In the genomic region with DNA sequence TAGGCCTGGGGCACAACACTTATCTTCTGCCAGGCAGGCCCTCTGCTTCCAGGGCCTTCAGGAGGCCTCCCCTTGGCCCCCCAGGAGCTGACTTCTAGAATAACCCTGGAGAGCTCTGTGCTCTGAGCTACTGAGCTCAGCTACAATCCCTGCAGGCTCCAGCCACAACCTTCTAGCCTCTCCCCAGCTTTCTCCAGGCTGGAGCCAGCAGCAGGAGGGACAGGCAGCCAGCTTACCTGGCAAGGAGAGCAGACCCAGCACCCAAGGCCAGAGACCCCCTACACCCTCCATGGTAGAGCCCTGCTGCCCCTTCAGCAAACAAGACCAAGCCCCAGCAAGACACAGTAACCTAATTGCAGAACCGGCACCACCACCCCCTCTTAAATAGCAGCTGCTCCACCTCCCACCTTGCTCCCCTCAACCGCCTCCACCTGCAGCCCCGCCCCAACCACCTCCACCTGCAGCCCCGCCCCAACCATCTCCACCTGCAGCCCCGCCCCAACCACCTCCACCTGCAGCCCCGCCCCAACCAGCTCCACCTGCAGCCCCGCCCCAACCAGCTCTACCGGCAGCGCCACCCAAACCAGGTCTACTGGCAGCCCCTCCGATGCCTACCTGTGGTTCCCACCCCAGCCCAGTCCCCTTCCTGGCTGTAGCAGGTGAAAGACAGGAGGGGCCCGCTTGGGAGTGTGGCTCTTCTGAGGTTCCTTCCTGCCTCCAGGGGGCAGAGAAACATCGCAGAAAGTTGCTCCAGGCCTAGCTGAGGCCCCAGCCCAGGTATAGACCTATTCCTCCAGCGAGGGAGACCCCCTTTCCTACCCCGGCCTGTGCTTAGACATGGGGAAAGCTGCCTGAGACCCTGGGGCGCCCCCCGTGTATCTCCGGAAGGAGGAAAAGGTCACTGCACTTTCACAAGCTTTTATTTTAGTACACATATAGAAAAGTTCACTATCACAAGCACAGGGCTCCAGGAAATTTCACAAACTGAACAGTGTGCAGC, we compare ENCODE assay signal across 8 cellular contexts. TPM values are rescaled to one million over a fixed set of nuclear protein-coding genes. Genes with fewer than 3 reads are reported as not detected.
DNase-seq lines count a peak whose midpoint lies in the region; ATAC-seq and TF ChIP-seq lines count a peak whose summit lies in the region.

A gene (minus strand): TSS at position 357 of the 1,000 bp plus-strand sequence. CDS start 66 bp downstream, at position 291.

- 3% methylated on average over 12 of the region's 17 CpGs for WGBS in mesenchymal stem cell

- H4K91ac ChIP-seq in mesenchymal stem cell (ENCODE audit: low read length) = no peak within 1 kb of the TSS

- H3K36me3 ChIP-seq in mesenchymal stem cell (ENCODE audit: control insufficient read depth in 1 of 2, insufficient read depth in 2 of 2, low read depth in 1 of 2, low read length in 2 of 2) (no peaks in the 10 kb centered on the region), vagina (no peaks in the 10 kb centered on the region)

- CTCF ChIA-PET in AG04450 (lab: Charles Lee) = interaction anchor here (0.6 to 5.3 kb wide), 12 partner anchors 9 to 372 kb away, joined by 3 to 54 read pairs (median 3); no protein-coding TSS in a partner anchor
- CTCF ChIA-PET in activated CD4-positive, alpha-beta T cell treated with anti-CD3 and anti-CD28 coated beads for 36 hours (lab: Charles Lee) = interaction anchor here (0.6 to 17.4 kb wide), 39 partner anchors 8 to 609 kb away, joined by 3 to 347 read pairs (median 4); no protein-coding TSS in a partner anchor

- DNase-seq in AG04450 (ENCODE audit: low read depth, low spot score) (no peak), GM13977 (ENCODE audit: low spot score) (peak; percentile 83), NAMALWA (ENCODE audit: low spot score) (peak; percentile 71), mesenchymal stem cell (peak; percentile 32), vagina (ENCODE audit: extremely low spot score in 2 of 2) (no peak)
- DNase-seq in activated CD4-positive, alpha-beta T cell treated with anti-CD3 and anti-CD28 coated beads for 36 hours = peak; percentile 82
- peak; percentile 59 for DNase-seq in effector CD4-positive, alpha-beta T cell

- H3K9me3 ChIP-seq in AG04450 (ENCODE audit: control insufficient read depth, insufficient read depth, low read length) (no peaks in the 10 kb centered on the region), mesenchymal stem cell (ENCODE audit: control insufficient read depth, low read length) (no peaks in the 10 kb centered on the region), vagina (no peaks in the 10 kb centered on the region)

- no peak within 1 kb of the TSS for H3K4me2 ChIP-seq in mesenchymal stem cell (ENCODE audit: low read length, poor library complexity, severe bottlenecking)

- TF ChIP-seq CTCF in AG04450 (IDR thresholded peaks at IDR 0.05; ENCODE audit: low read depth, low read length) = peak; percentile 73
- peak; percentile 76 for TF ChIP-seq CTCF in GM13977 (IDR thresholded peaks at IDR 0.05; ENCODE audit: extremely low read depth, insufficient read depth, missing control alignments)
- peak in 2 of 3 experiments; percentile 28 to 47 for TF ChIP-seq CTCF in vagina (IDR thresholded peaks at IDR 0.05)

- H3K14ac ChIP-seq in mesenchymal stem cell (ENCODE audit: low read length in 2 of 2) = no peak within 1 kb of the TSS

- H3K4me3 Mint-ChIP-seq in activated CD4-positive, alpha-beta T cell treated with anti-CD3 and anti-CD28 coated beads for 36 hours = no peak within 1 kb of the TSS

- H4K8ac ChIP-seq in mesenchymal stem cell (ENCODE audit: low read length) = no peak within 1 kb of the TSS

- H3K27me3 Mint-ChIP-seq in activated CD4-positive, alpha-beta T cell treated with anti-CD3 and anti-CD28 coated beads for 36 hours = no peaks in the 10 kb centered on the region

- no peak within 1 kb of the TSS for H2BK12ac ChIP-seq in mesenchymal stem cell (ENCODE audit: low read length in 2 of 2)

- H3K23ac ChIP-seq in mesenchymal stem cell (ENCODE audit: low read length in 2 of 2) = no peak within 1 kb of the TSS

- no peaks in the 10 kb centered on the region for H3K9me3 Mint-ChIP-seq in activated CD4-positive, alpha-beta T cell treated with anti-CD3 and anti-CD28 coated beads for 36 hours (ENCODE audit: low read depth)

- no peak within 1 kb of the TSS for H2BK5ac ChIP-seq in mesenchymal stem cell (ENCODE audit: low read depth, low read length, poor library complexity, severe bottlenecking)

- no peaks in the 10 kb centered on the region for H3K79me1 ChIP-seq in mesenchymal stem cell (replicated peaks; ENCODE audit: low read length, poor library complexity, severe bottlenecking)

- H3K27ac Mint-ChIP-seq in activated CD4-positive, alpha-beta T cell treated with anti-CD3 and anti-CD28 coated beads for 36 hours = no peak within 1 kb of the TSS

- H2AFZ ChIP-seq in mesenchymal stem cell (ENCODE audit: low read depth, low read length) = no peak within 1 kb of the TSS

- H3K18ac ChIP-seq in mesenchymal stem cell (ENCODE audit: low read depth in 1 of 2, low read length in 2 of 2) = no peak within 1 kb of the TSS

- H3K9ac ChIP-seq in mesenchymal stem cell (ENCODE audit: low read length) = no peak within 1 kb of the TSS

- H3K4me1 ChIP-seq in mesenchymal stem cell (ENCODE audit: control insufficient read depth, insufficient read depth, low read depth, low read length) = no peaks in the 10 kb centered on the region
- peaks cover 5% of the 10 kb centered on the region for H3K4me1 ChIP-seq in vagina

- POLR2A ChIA-PET in AG04450 (lab: Yijun Ruan, JAX) = interaction anchor here (0.7 to 1.0 kb wide), 2 partner anchors 108 to 128 kb away, joined by 3 to 4 read pairs; no protein-coding TSS in a partner anchor
- POLR2A ChIA-PET in activated CD4-positive, alpha-beta T cell treated with anti-CD3 and anti-CD28 coated beads for 36 hours (lab: Charles Lee) = interaction anchor here (0.7 to 12.9 kb wide), 3 partner anchors 20 to 65 kb away, joined by 3 to 136 read pairs (median 3); no protein-coding TSS in a partner anchor

- no peak within 1 kb of the TSS for H3K27ac ChIP-seq in AG04450 (ENCODE audit: low read depth, low read length)
- no peak within 1 kb of the TSS for H3K27ac ChIP-seq in mesenchymal stem cell (ENCODE audit: low read length, poor library complexity, severe bottlenecking)
- no peak within 1 kb of the TSS for H3K27ac ChIP-seq in vagina

- no peak for TF ChIP-seq POLR2A in vagina (IDR thresholded peaks at IDR 0.05)

- peaks cover 28% of the 10 kb centered on the region for H3K4me1 Mint-ChIP-seq in activated CD4-positive, alpha-beta T cell treated with anti-CD3 and anti-CD28 coated beads for 36 hours

- ATAC-seq in activated CD4-positive, alpha-beta T cell treated with anti-CD3 and anti-CD28 coated beads for 36 hours = peak; percentile 33
- no peak for ATAC-seq in GM18502 (IDR thresholded peaks at IDR 0.05; ENCODE audit: poor library complexity, unreplicated experiment)

- H3K4ac ChIP-seq in mesenchymal stem cell (ENCODE audit: low read depth in 1 of 2, low read length in 2 of 2) = no peak within 1 kb of the TSS

- no peak within 1 kb of the TSS for H2AK5ac ChIP-seq in mesenchymal stem cell (ENCODE audit: low read length, severe bottlenecking)

- in situ Hi-C loops in GM13977 (cut with MboI; ENCODE audit: low pct_unique_long_range_greater_than_20kb, low sequenced_read_pairs, unreplicated experiment) = no loop called here

- H3K4me3 ChIP-seq in AG04450 (ENCODE audit: low read depth, low read length) (no peak within 1 kb of the TSS), mesenchymal stem cell (ENCODE audit: insufficient read depth in 1 of 2, low read depth in 1 of 2, low read length in 2 of 2) (no peak within 1 kb of the TSS), vagina (no peak within 1 kb of the TSS)

- H3K27me3 ChIP-seq in AG04450 (ENCODE audit: control insufficient read depth, insufficient read depth, low read length) (peaks cover 17% of the 10 kb centered on the region), mesenchymal stem cell (ENCODE audit: control insufficient read depth in 1 of 2, insufficient read depth in 1 of 2, low read length in 2 of 2) (peaks cover 39 to 56% of the 10 kb centered on the region in 2 experiments), vagina (no peaks in the 10 kb centered on the region)

- no peak within 1 kb of the TSS for H2BK120ac ChIP-seq in mesenchymal stem cell (ENCODE audit: low read depth, low read length)

- intact Hi-C loops in activated CD4-positive, alpha-beta T cell treated with anti-CD3 and anti-CD28 coated beads for 36 hours (cut with DNase I, micrococcal nuclease) = loop anchor here (1.0 kb wide), 2 partner anchors 36 to 70 kb away; a partner anchor contains a TSS
- intact Hi-C loops in vagina (cut with DNase I) = no loop called here

- peaks cover 19% of the 10 kb centered on the region for H3K36me3 Mint-ChIP-seq in activated CD4-positive, alpha-beta T cell treated with anti-CD3 and anti-CD28 coated beads for 36 hours (ENCODE audit: low read depth)

- no peak within 1 kb of the TSS for H2BK15ac ChIP-seq in mesenchymal stem cell (ENCODE audit: low read depth, poor library complexity, severe bottlenecking)

RNA-seq across cellular contexts. Expression of the gene that starts here (rescaled TPM):
- polyA plus RNA-seq in AG04450 (2011; rRNA removed) = not detected in 2 replicates
- not detected in 2 replicates for polyA minus RNA-seq in AG04450 (2011; rRNA and poly(A)+ RNA removed)
- total RNA-seq in activated CD4-positive, alpha-beta T cell treated with anti-CD3 and anti-CD28 coated beads for 36 hours = 1 to 10 TPM; 2.5 to 2.8 TPM
- not detected for polyA plus RNA-seq in mesenchymal stem cell (2013, experiment 1 of 2)
- polyA plus RNA-seq in mesenchymal stem cell (2013, experiment 2 of 2) = not detected
- total RNA-seq in vagina = not detected

Comparison
In these comparisons a context has a peak if more than half of its experiments do, and no peak if none do; other contexts are left out.
1. DNase-seq: peak in GM13977 (single experiment), NAMALWA (single experiment), activated CD4-positive, alpha-beta T cell treated with anti-CD3 and anti-CD28 coated beads for 36 hours (single experiment), effector CD4-positive, alpha-beta T cell (single experiment) and mesenchymal stem cell (single experiment); none in AG04450 (single experiment) and vagina (0 of 2).
2. Peak in every context shown above with its lines, with median percentiles within 50 percentile points of each other: CTCF ChIP-seq.